23 cellular contexts compared by ENCODE assay signal in the genomic region with DNA sequence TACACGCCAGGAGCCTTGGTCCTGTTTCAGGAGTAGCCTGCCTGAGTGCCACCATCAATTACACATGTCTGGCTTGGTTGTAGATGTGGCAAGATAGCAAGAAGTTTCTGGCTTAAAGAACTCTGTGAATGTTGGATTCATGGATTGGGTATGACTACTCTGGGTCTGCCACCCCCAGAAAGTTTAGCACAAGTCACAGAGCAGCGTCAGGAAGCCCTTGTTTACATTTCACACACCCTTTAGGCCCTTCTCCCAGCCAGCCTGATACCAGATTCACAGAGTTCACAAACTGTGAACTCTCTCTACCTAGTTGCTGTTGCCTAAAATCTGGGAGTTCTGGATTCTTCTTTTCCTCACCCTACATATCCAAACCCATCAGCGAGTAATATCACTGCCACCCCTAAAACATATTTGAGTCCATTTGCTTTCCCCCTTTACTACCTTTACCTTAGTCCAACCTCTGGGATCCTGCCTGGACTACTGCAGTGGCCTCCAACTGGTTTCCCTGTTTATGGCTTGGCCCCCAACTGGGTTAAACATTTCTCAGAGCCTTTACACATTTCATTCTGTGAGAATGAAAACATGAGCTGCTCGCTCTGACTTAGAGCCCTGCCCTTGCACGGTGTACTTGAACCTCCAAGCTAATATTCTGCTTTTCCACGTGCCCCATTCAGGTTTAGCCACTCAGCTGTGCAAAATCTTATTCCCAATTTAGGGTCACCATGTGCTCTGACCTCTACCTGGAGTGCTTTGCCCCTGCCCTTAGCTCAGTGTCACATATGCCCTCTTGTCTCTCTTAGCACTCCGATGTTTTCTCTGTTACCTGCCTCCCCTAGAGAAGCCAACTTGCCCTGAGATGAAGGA. TPM values are rescaled to one million over a fixed set of nuclear protein-coding genes. Genes with fewer than 3 reads are reported as not detected.
DNase-seq lines count a peak whose midpoint lies in the region; FAIRE-seq and TF ChIP-seq lines count a peak whose summit lies in the region.
"Had no signal": no experiment of that assay in that cellular context is flagged by ENCODE, and none has a peak within 500 bp of the region (broad histone marks: within the 10 kb centered on the region; RNA-seq: fewer than 3 reads in every experiment).

No MANE protein-coding gene starts in this region.

- peak overlapping the region in 1 of 2 donors; percentile 19 for H3K9ac ChIP-seq in kidney (ENCODE audit: low read length in 2 of 2)

- TF ChIP-seq POLR2A in stomach (IDR thresholded peaks at IDR 0.05), result no peak

- 61 to 75% (median 63%) methylated on average over 7 of the region's 7 CpGs for WGBS in stomach, 5 donors

- H3K27me3 ChIP-seq in stomach, result no peaks in the 10 kb centered on the region
- H3K27me3 ChIP-seq: right lobe of liver, SJCRH30, tibial artery had no signal

- no peak for TF ChIP-seq EP300 in stomach (IDR thresholded peaks at IDR 0.05)

- H3K4me1 Mint-ChIP-seq in T-helper 1 cell treated with Interleukin-12 subunit alpha and Interleukin-12 subunit beta and Interleukin-4 antibody, amounts not matched to agents 30 μg/mL and 1 μg/mL, for 36 hours (ENCODE audit: low read depth), result peaks cover 8% of the 10 kb centered on the region

- no peak overlapping the region for H3K4me3 Mint-ChIP-seq in T-helper 1 cell treated with Interleukin-12 subunit alpha and Interleukin-12 subunit beta and Interleukin-4 antibody, amounts not matched to agents 30 μg/mL and 1 μg/mL, for 36 hours
- H3K4me3 Mint-ChIP-seq: activated CD4-positive, alpha-beta memory T cell treated with anti-CD3 and anti-CD28 coated beads, Interleukin-2, amount 10 ng/mL, durations not matched to agents 7 days and 5 days; activated naive CD4-positive, alpha-beta T cell treated with anti-CD3 and anti-CD28 coated beads, Interleukin-2, amount 50 U/mL, for 24 hours; CD14-positive monocyte; T-helper 2 cell treated with Interferon-gamma antibody and Interleukin-4, amounts not matched to agents 5 μg/mL and 100 μg/mL, for 36 hours; WTC11 had no signal

- peak overlapping the region; percentile 23 to 38 for H3K27ac ChIP-seq in kidney (ENCODE audit: low read depth in 2 of 2, low read length in 2 of 2)
- H3K27ac ChIP-seq in stomach, result peak overlapping the region in 3 of 5 donors; percentile 6 to 65 (median 10)
- H3K27ac ChIP-seq: 22Rv1, SJCRH30, tibial artery had no signal

- no peak overlapping the region for H3K4me3 ChIP-seq in kidney (ENCODE audit: low read length in 2 of 2)
- no peak overlapping the region for H3K4me3 ChIP-seq in stomach
- H3K4me3 ChIP-seq: right lobe of liver, SJCRH30, tibial artery had no signal

- DNase-seq in T-helper 1 cell (no peak), kidney (no peak), stomach (no peak), NCI-H2081 (lab: John Stamatoyannopoulos, UW) (no peak), LoVo (ENCODE audit: low spot score) (no peak)
- DNase-seq: activated CD4-positive, alpha-beta memory T cell treated with anti-CD3 and anti-CD28 coated beads, Interleukin-2, amount 10 ng/mL, durations not matched to agents 7 days and 5 days; activated T-cell treated with anti-CD3 and anti-CD28 coated beads, Interleukin-2, amount 50 U/mL, for 1 hour; cortex of kidney; DMS53; NCI-H526 treated with DMSO at 0.1 percent for 48 hours; OCI-M1; right lobe of liver; SJCRH30; stimulated activated naive CD4-positive, alpha-beta T cell; tibial artery had no signal

- no peak for FAIRE-seq in kidney (lab: Jason Lieb, UNC)
- FAIRE-seq: HTR-8/SVneo had no signal

- H3K4me1 ChIP-seq in kidney (ENCODE audit: control insufficient read depth in 1 of 2, insufficient read depth in 1 of 2, low read depth in 1 of 2, low read length in 2 of 2) (peaks cover 13 to 22% of the 10 kb centered on the region in 2 donors), stomach (peaks cover 13 to 37% (median 22%) of the 10 kb centered on the region in 4 donors)
- H3K4me1 ChIP-seq: SJCRH30 had no signal

- H3K9me3 Mint-ChIP-seq in T-helper 1 cell treated with Interleukin-12 subunit alpha and Interleukin-12 subunit beta and Interleukin-4 antibody, amounts not matched to agents 30 μg/mL and 1 μg/mL, for 36 hours, result no peaks in the 10 kb centered on the region
- H3K9me3 Mint-ChIP-seq: activated CD4-positive, alpha-beta memory T cell treated with anti-CD3 and anti-CD28 coated beads, Interleukin-2, amount 10 ng/mL, durations not matched to agents 7 days and 5 days; activated naive CD4-positive, alpha-beta T cell treated with anti-CD3 and anti-CD28 coated beads, Interleukin-2, amount 50 U/mL, for 24 hours; brain; T-helper 2 cell treated with Interferon-gamma antibody and Interleukin-4, amounts not matched to agents 5 μg/mL and 100 μg/mL, for 36 hours; WTC11 had no signal

- no peaks in the 10 kb centered on the region for H3K27me3 Mint-ChIP-seq in T-helper 1 cell treated with Interleukin-12 subunit alpha and Interleukin-12 subunit beta and Interleukin-4 antibody, amounts not matched to agents 30 μg/mL and 1 μg/mL, for 36 hours (ENCODE audit: low read depth)
- H3K27me3 Mint-ChIP-seq: activated CD4-positive, alpha-beta memory T cell treated with anti-CD3 and anti-CD28 coated beads, Interleukin-2, amount 10 ng/mL, durations not matched to agents 7 days and 5 days; activated naive CD4-positive, alpha-beta T cell treated with anti-CD3 and anti-CD28 coated beads, Interleukin-2, amount 50 U/mL, for 24 hours had no signal

- H3K36me3 Mint-ChIP-seq in T-helper 1 cell treated with Interleukin-12 subunit alpha and Interleukin-12 subunit beta and Interleukin-4 antibody, amounts not matched to agents 30 μg/mL and 1 μg/mL, for 36 hours (ENCODE audit: low read depth), result no peaks in the 10 kb centered on the region
- H3K36me3 Mint-ChIP-seq: activated naive CD4-positive, alpha-beta T cell treated with anti-CD3 and anti-CD28 coated beads, Interleukin-2, amount 50 U/mL, for 24 hours had no signal

- H3K36me3 ChIP-seq in kidney (ENCODE audit: control insufficient read depth in 1 of 2, insufficient read depth in 2 of 2, low read length in 2 of 2), result peaks cover 0 to 5% of the 10 kb centered on the region in 2 donors
- peaks cover 0 to 35% (median 24%) of the 10 kb centered on the region in 4 donors for H3K36me3 ChIP-seq in stomach
- H3K36me3 ChIP-seq: right lobe of liver had no signal

- peak overlapping the region; percentile 2 for H3K27ac Mint-ChIP-seq in T-helper 1 cell treated with Interleukin-12 subunit alpha and Interleukin-12 subunit beta and Interleukin-4 antibody, amounts not matched to agents 30 μg/mL and 1 μg/mL, for 36 hours
- H3K27ac Mint-ChIP-seq: activated CD4-positive, alpha-beta memory T cell treated with anti-CD3 and anti-CD28 coated beads, Interleukin-2, amount 10 ng/mL, durations not matched to agents 7 days and 5 days; activated naive CD4-positive, alpha-beta T cell treated with anti-CD3 and anti-CD28 coated beads, Interleukin-2, amount 50 U/mL, for 24 hours; T-helper 2 cell treated with Interferon-gamma antibody and Interleukin-4, amounts not matched to agents 5 μg/mL and 100 μg/mL, for 36 hours; WTC11 had no signal

- intact Hi-C loops in kidney (cut with DNase I) (no loop called here), stomach (cut with DNase I; ENCODE audit: low total_unique reads) (no loop called here)

- TF ChIP-seq CTCF in kidney (IDR thresholded peaks at IDR 0.05; ENCODE audit: borderline replicate concordance, extremely low read depth, insufficient read depth) (no peak), stomach (IDR thresholded peaks at IDR 0.05) (no peak)

- H3K9me3 ChIP-seq in kidney (ENCODE audit: control insufficient read depth in 1 of 2, low read length in 2 of 2), result no peaks in the 10 kb centered on the region
- no peaks in the 10 kb centered on the region for H3K9me3 ChIP-seq in stomach
- H3K9me3 ChIP-seq: right lobe of liver, SJCRH30, tibial artery had no signal

RNA-seq across cellular contexts. Expression of a gene that starts 4.0 kb away (rescaled TPM):
- total RNA-seq in kidney, result 24.3 TPM
- polyA plus RNA-seq in kidney (ENCODE audit: insufficient read depth, low read depth, low replicate concordance), result 35.6 TPM
- total RNA-seq in stomach, result 10 to 100 TPM in 2 of 5 donors, 1 to 10 TPM in 3; 1.2 to 32.4 (median 6.7) TPM
- 10 to 100 TPM in 2 of 3 donors, 1 to 10 TPM in 1; 5.3 to 16.7 (median 14.6) TPM for polyA plus RNA-seq in stomach

RNA-seq across cellular contexts. Expression of a gene that starts 8.4 kb away (rescaled TPM):
- total RNA-seq in kidney (25.1 TPM), stomach (10 to 100 TPM; 15.2 to 30.9 (median 23.8) TPM)
- polyA plus RNA-seq in kidney (ENCODE audit: insufficient read depth, low read depth, low replicate concordance) (32.5 TPM), stomach (10 to 100 TPM; 19.9 to 37.4 (median 21.3) TPM)

RNA-seq across cellular contexts. Expression of a gene that starts 12.6 kb away (rescaled TPM):
- total RNA-seq in kidney (156 TPM), stomach (100 to 1,000 TPM in 1 of 5 donors, 10 to 100 TPM in 4; 32.1 to 142 (median 85.2) TPM)
- polyA plus RNA-seq in kidney (ENCODE audit: insufficient read depth, low read depth, low replicate concordance) (636 TPM), stomach (100 to 1,000 TPM in 2 of 3 donors, 10 to 100 TPM in 1; 94.7 to 188 (median 162) TPM)

RNA-seq across cellular contexts. Expression of a gene that starts 17.6 kb away (rescaled TPM):
- total RNA-seq in kidney (24.0 TPM), stomach (10 to 100 TPM in 4 of 5 donors, 1 to 10 TPM in 1; 6.4 to 93.2 (median 26.8) TPM)
- polyA plus RNA-seq in kidney (ENCODE audit: insufficient read depth, low read depth, low replicate concordance) (15.9 TPM), stomach (10 to 100 TPM; 10.2 to 13.7 (median 11.6) TPM)

RNA-seq across cellular contexts. Expression of a gene that starts 40.6 kb away (rescaled TPM):
- total RNA-seq in kidney (33.8 TPM), stomach (10 to 100 TPM in 3 of 5 donors, 1 to 10 TPM in 2; 6.2 to 54.5 (median 15.9) TPM)
- polyA plus RNA-seq in kidney (ENCODE audit: insufficient read depth, low read depth, low replicate concordance) (56.1 TPM), stomach (10 to 100 TPM; 14.2 to 26.5 (median 22.6) TPM)
